ENCODE assay signal across 13 cellular contexts in the genomic region with DNA sequence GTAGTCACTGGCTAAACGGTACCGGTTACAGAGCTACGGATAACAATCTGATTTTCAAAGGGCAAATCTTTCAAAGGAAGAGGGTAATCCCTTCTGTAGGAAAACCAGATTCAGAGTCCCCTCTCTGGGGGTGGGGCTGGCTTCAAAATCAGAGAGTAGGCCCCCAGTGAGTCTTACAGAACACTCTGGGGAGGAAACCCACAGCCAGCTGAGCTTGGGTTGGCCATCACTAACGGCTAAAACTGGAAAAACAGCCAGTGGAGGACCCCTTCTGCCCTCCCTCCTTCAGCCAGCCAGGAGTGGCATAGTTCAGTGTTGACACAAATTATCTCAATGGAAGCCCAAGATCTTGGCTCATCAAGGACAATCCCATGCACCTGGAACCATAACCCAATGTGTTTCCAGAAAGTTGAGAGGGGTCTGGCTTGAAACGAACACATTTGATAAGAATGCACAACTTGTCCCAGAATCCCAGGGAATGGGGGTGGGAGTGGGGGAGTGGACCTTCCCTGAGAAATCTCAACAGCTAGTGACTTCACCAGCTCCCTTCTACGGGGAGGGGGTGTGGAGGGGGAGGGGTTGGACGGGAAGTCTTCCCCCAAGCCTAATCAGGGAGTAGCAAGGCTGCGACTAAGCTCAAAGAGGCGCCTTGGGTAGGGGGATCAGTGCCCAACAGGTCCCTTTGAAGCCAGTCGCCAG. TPM values are rescaled to one million over a fixed set of nuclear protein-coding genes. Genes with fewer than 3 reads are reported as not detected.
DNase-seq lines count a peak whose midpoint lies in the region; ATAC-seq and TF ChIP-seq lines count a peak whose summit lies in the region.
"Had no signal": no experiment of that assay in that cellular context is flagged by ENCODE, and none has a peak within 500 bp of the region (broad histone marks: within the 10 kb centered on the region; RNA-seq: fewer than 3 reads in every experiment).

No MANE protein-coding gene starts in this region.

- TF ChIP-seq CTCF in HFF-Myc (IDR thresholded peaks at IDR 0.05; ENCODE audit: low read depth, low read length, missing control alignments) (no peak), dorsolateral prefrontal cortex (IDR thresholded peaks at IDR 0.05 in 54 of 56, conservative IDR thresholded peaks at IDR 0.05 in 2 of 56; ENCODE audit: low read depth in 1 of 56, partially characterized antibody in 56 of 56) (no peak), lower lobe of right lung (IDR thresholded peaks at IDR 0.05) (no peak)

- no peaks in the 10 kb centered on the region for H3K36me3 ChIP-seq in lower lobe of right lung
- H3K36me3 ChIP-seq: neutrophil had no signal

- H3K4me1 Mint-ChIP-seq in stimulated activated naive B cell treated with anti-CD40 and anti-IgM and Interleukin-4, amounts not matched to agents 10 μg/mL and 1 μg/mL and 100 μg/mL, for 72 hours, result peaks cover 6 to 17% of the 10 kb centered on the region in 2 donors

- H3K9me3 Mint-ChIP-seq in stimulated activated naive B cell treated with anti-CD40 and anti-IgM and Interleukin-4, amounts not matched to agents 10 μg/mL and 1 μg/mL and 100 μg/mL, for 72 hours, result no peaks in the 10 kb centered on the region

- no peaks in the 10 kb centered on the region for H3K36me3 Mint-ChIP-seq in stimulated activated naive B cell treated with anti-CD40 and anti-IgM and Interleukin-4, amounts not matched to agents 10 μg/mL and 1 μg/mL and 100 μg/mL, for 72 hours

- H3K27ac Mint-ChIP-seq in stimulated activated naive B cell treated with anti-CD40 and anti-IgM and Interleukin-4, amounts not matched to agents 10 μg/mL and 1 μg/mL and 100 μg/mL, for 72 hours, result peak overlapping the region; percentile 10
- H3K27ac Mint-ChIP-seq: activated CD4-positive, alpha-beta T cell treated with anti-CD3 and anti-CD28 coated beads for 36 hours had no signal

- peak overlapping the region; percentile 39 to 46 for H3K4me3 Mint-ChIP-seq in stimulated activated naive B cell treated with anti-CD40 and anti-IgM and Interleukin-4, amounts not matched to agents 10 μg/mL and 1 μg/mL and 100 μg/mL, for 72 hours
- H3K4me3 Mint-ChIP-seq: activated CD4-positive, alpha-beta T cell treated with anti-CD3 and anti-CD28 coated beads for 36 hours had no signal

- peaks cover 31% of the 10 kb centered on the region for H3K4me1 ChIP-seq in lower lobe of right lung

- H3K4me3 ChIP-seq in HFF-Myc (replicated peaks; ENCODE audit: low read depth, low read length) (peak overlapping the region; percentile 40), dorsolateral prefrontal cortex (peak overlapping the region in 52 of 59 donors; percentile 7 to 64 (median 46)), lower lobe of right lung (peak overlapping the region; percentile 52)

- H3K27ac ChIP-seq in dorsolateral prefrontal cortex, result peak overlapping the region in 42 of 59 donors; percentile 6 to 83 (median 62)
- H3K27ac ChIP-seq in lower lobe of right lung, result peak overlapping the region; percentile 85
- H3K27ac ChIP-seq: GM23248, neutrophil had no signal

- H3K27me3 Mint-ChIP-seq in stimulated activated naive B cell treated with anti-CD40 and anti-IgM and Interleukin-4, amounts not matched to agents 10 μg/mL and 1 μg/mL and 100 μg/mL, for 72 hours, result peaks cover 22 to 43% of the 10 kb centered on the region in 2 donors

- DNase-seq in HFF-Myc (ENCODE audit: extremely low read depth, low read depth) (no peak), dorsolateral prefrontal cortex (no peak), lower lobe of right lung (peak; percentile 39), NCI-H1417 treated with DMSO at 0.1 percent for 48 hours (lab: John Stamatoyannopoulos, UW) (no peak), 8988T (no peak)
- DNase-seq in stimulated activated naive B cell treated with anti-CD40 and anti-IgM and Interleukin-4, amounts not matched to agents 10 μg/mL and 1 μg/mL and 100 μg/mL, for 72 hours, result no peak
- DNase-seq: activated CD4-positive, alpha-beta T cell treated with anti-CD3 and anti-CD28 coated beads for 36 hours; NCI-H1694; RPMI8226 had no signal

- H3K27me3 ChIP-seq in dorsolateral prefrontal cortex (peaks cover 0 to 37% (median 15%) of the 10 kb centered on the region in 45 donors), lower lobe of right lung (ENCODE audit: low read depth) (peaks cover 23% of the 10 kb centered on the region)

- no peaks in the 10 kb centered on the region for H3K9me3 ChIP-seq in lower lobe of right lung
- H3K9me3 ChIP-seq: neutrophil had no signal

- intact Hi-C loops in dorsolateral prefrontal cortex (cut with DNase I) (no loop called here), lower lobe of right lung (cut with DNase I) (no loop called here)

- peak in 1 of 2 donors; percentile 15 for ATAC-seq in lower lobe of right lung
- ATAC-seq in stimulated activated naive B cell treated with anti-CD40 and anti-IgM and Interleukin-4, amounts not matched to agents 10 μg/mL and 1 μg/mL and 100 μg/mL, for 72 hours (replicated peaks), result no peak
- ATAC-seq in GM19351 (IDR thresholded peaks at IDR 0.05; ENCODE audit: unreplicated experiment), result no peak
- ATAC-seq in GM21825 (IDR thresholded peaks at IDR 0.05; ENCODE audit: unreplicated experiment), result no peak
- ATAC-seq: activated CD4-positive, alpha-beta T cell treated with anti-CD3 and anti-CD28 coated beads for 36 hours had no signal

RNA-seq across cellular contexts. Expression of a gene that starts 1.0 kb away (rescaled TPM):
- total RNA-seq in dorsolateral prefrontal cortex (10 to 100 TPM in 82 of 120 experiments, 1 to 10 TPM in 38; 3.5 to 40.4 (median 12.5) TPM), lower lobe of right lung (21.5 TPM)
- total RNA-seq: activated CD4-positive, alpha-beta T cell treated with anti-CD3 and anti-CD28 coated beads for 36 hours; GM23248 had no signal

RNA-seq across cellular contexts. Expression of a gene that starts 9.8 kb away (rescaled TPM):
- total RNA-seq in dorsolateral prefrontal cortex (under 1 TPM in 4 of 120 experiments, not detected in 116; 0.13 to 0.17 (median 0.15) TPM), lower lobe of right lung (not detected)
- total RNA-seq: activated CD4-positive, alpha-beta T cell treated with anti-CD3 and anti-CD28 coated beads for 36 hours; GM23248 had no signal

RNA-seq across cellular contexts. Expression of a gene that starts 21.6 kb away (rescaled TPM):
- total RNA-seq in dorsolateral prefrontal cortex (not detected), lower lobe of right lung (3.2 TPM)
- total RNA-seq: activated CD4-positive, alpha-beta T cell treated with anti-CD3 and anti-CD28 coated beads for 36 hours; GM23248 had no signal

RNA-seq across cellular contexts. Expression of a gene that starts 37.3 kb away (rescaled TPM):
- total RNA-seq in dorsolateral prefrontal cortex, result 10 to 100 TPM in 113 of 120 experiments, 1 to 10 TPM in 7; 4.9 to 24.8 (median 15.2) TPM
- 15.7 TPM for total RNA-seq in lower lobe of right lung

RNA-seq across cellular contexts. Expression of a gene that starts 48.2 kb away (rescaled TPM):
- total RNA-seq in dorsolateral prefrontal cortex (10 to 100 TPM; 22.1 to 53.1 (median 36.5) TPM), lower lobe of right lung (4.1 TPM)
